Comparison of ENCODE assay signal across 8 cellular contexts in the genomic region with DNA sequence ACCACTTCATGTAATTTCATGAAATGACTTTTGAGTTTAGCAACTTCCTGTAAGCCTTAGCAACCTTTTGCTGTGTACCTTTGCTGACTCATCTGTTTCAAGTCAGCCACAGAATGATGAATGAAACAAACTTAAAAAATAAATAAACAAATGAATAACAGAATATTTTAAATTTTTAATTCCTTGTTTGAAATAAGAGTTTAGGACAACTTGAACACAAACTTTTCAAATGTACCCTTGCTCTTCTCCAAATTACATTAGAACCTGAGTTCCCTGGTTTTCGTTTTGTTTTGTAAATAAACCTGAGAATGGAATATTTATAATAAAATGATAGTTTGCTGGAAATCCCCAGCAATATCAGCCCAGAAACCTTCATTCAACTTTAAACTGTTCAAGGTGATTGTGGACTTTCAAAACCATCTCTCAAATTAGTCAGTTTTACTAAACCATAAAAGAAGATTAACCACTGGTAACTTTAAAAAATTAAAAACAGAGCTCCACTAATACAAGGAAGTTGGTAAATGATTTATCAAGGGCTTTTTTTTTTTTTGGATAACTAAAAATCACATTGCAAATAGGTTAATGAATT. TPM values are rescaled to one million over a fixed set of nuclear protein-coding genes. Genes with fewer than 3 reads are reported as not detected.
DNase-seq lines count a peak whose midpoint lies in the region; ATAC-seq, FAIRE-seq and TF ChIP-seq lines count a peak whose summit lies in the region.

No MANE protein-coding gene starts in this region.

- H3K4me1 ChIP-seq in HepG2 (ENCODE audit: insufficient read depth, low read length) = no peaks in the 10 kb centered on the region

- no peaks in the 10 kb centered on the region for H3K27me3 ChIP-seq in HepG2 (ENCODE audit: control insufficient read depth in 1 of 2, insufficient read depth in 2 of 2, low read length in 2 of 2)

- TF ChIP-seq CTCF in GM10266 (IDR thresholded peaks at IDR 0.05; ENCODE audit: control insufficient read depth, insufficient read depth, low read depth, missing control alignments) (no peak), HepG2 (CRISPR knock-in tag; IDR thresholded peaks at IDR 0.05) (no peak)

- H3K4me3 ChIP-seq in HepG2 (replicated peaks in 1 of 3; ENCODE audit: insufficient read depth in 1 of 3, low read depth in 2 of 3, low read length in 3 of 3) = no peak overlapping the region

- H3K36me3 Mint-ChIP-seq in T-helper 1 cell treated with Interleukin-12 subunit alpha and Interleukin-12 subunit beta and Interleukin-4 antibody, amounts not matched to agents 30 μg/mL and 1 μg/mL, for 36 hours (ENCODE audit: low read depth) = peaks cover 23% of the 10 kb centered on the region
- H3K36me3 Mint-ChIP-seq in activated naive CD4-positive, alpha-beta T cell treated with anti-CD3 and anti-CD28 coated beads, Interleukin-2, amount 10 ng/mL, durations not matched to agents 7 days and 5 days = peaks cover 25% of the 10 kb centered on the region

- no peaks in the 10 kb centered on the region for H3K36me3 ChIP-seq in HepG2 (replicated peaks in 1 of 2; ENCODE audit: control insufficient read depth in 1 of 2, insufficient read depth in 2 of 2, low read length in 2 of 2)

- no peak overlapping the region for H3K27ac ChIP-seq in HepG2 (ENCODE audit: extremely low read length, insufficient read depth, low read length)

- in situ Hi-C loops in HepG2 (cut with HindIII; ENCODE audit: extremely low pct_ligation_motif_present, low pct_unique_long_range_greater_than_20kb) = no loop called here

- H3K9me3 Mint-ChIP-seq in T-helper 1 cell treated with Interleukin-12 subunit alpha and Interleukin-12 subunit beta and Interleukin-4 antibody, amounts not matched to agents 30 μg/mL and 1 μg/mL, for 36 hours = no peaks in the 10 kb centered on the region
- H3K9me3 Mint-ChIP-seq in activated naive CD4-positive, alpha-beta T cell treated with anti-CD3 and anti-CD28 coated beads, Interleukin-2, amount 10 ng/mL, durations not matched to agents 7 days and 5 days = no peaks in the 10 kb centered on the region

- POLR2A ChIA-PET in HepG2 (lab: Yijun Ruan, JAX) = no interaction called here

- H3K79me2 ChIP-seq in HepG2 (ENCODE audit: insufficient read depth, low read length) = no peaks in the 10 kb centered on the region

- no peak overlapping the region for H3K4me3 Mint-ChIP-seq in T-helper 1 cell treated with Interleukin-12 subunit alpha and Interleukin-12 subunit beta and Interleukin-4 antibody, amounts not matched to agents 30 μg/mL and 1 μg/mL, for 36 hours
- no peak overlapping the region for H3K4me3 Mint-ChIP-seq in activated naive CD4-positive, alpha-beta T cell treated with anti-CD3 and anti-CD28 coated beads, Interleukin-2, amount 10 ng/mL, durations not matched to agents 7 days and 5 days

- ATAC-seq in GM21423 (IDR thresholded peaks at IDR 0.05; ENCODE audit: unreplicated experiment) = peak; percentile 89
- peak; percentile 96 for ATAC-seq in HG03565 (IDR thresholded peaks at IDR 0.05; ENCODE audit: unreplicated experiment)
- no peak for ATAC-seq in HepG2

- no peaks in the 10 kb centered on the region for H3K27me3 Mint-ChIP-seq in T-helper 1 cell treated with Interleukin-12 subunit alpha and Interleukin-12 subunit beta and Interleukin-4 antibody, amounts not matched to agents 30 μg/mL and 1 μg/mL, for 36 hours (ENCODE audit: low read depth)
- no peaks in the 10 kb centered on the region for H3K27me3 Mint-ChIP-seq in activated naive CD4-positive, alpha-beta T cell treated with anti-CD3 and anti-CD28 coated beads, Interleukin-2, amount 10 ng/mL, durations not matched to agents 7 days and 5 days

- no peak for TF ChIP-seq POLR2A in HepG2 (IDR thresholded peaks at IDR 0.05; ENCODE audit: insufficient read depth in 1 of 2, low read depth in 2 of 2, low read length in 2 of 2)

- intact Hi-C loops in HepG2 (cut with micrococcal nuclease; ENCODE audit: unreplicated experiment) = no loop called here

- TF ChIP-seq RAD21 in HepG2 (CRISPR knock-in tag; IDR thresholded peaks at IDR 0.05) = no peak

- peak overlapping the region; percentile 32 for H3K27ac Mint-ChIP-seq in T-helper 1 cell treated with Interleukin-12 subunit alpha and Interleukin-12 subunit beta and Interleukin-4 antibody, amounts not matched to agents 30 μg/mL and 1 μg/mL, for 36 hours
- H3K27ac Mint-ChIP-seq in activated naive CD4-positive, alpha-beta T cell treated with anti-CD3 and anti-CD28 coated beads, Interleukin-2, amount 10 ng/mL, durations not matched to agents 7 days and 5 days = no peak overlapping the region

- CTCF ChIA-PET in HepG2 (lab: Yijun Ruan, JAX; ENCODE audit: low intra/inter-chr PET ratio, low total read pairs) = no interaction called here
- CTCF ChIA-PET in activated naive CD4-positive, alpha-beta T cell treated with anti-CD3 and anti-CD28 coated beads, Interleukin-2, amount 10 ng/mL, durations not matched to agents 7 days and 5 days (lab: Charles Lee) = interaction anchor here (0.9 to 1.3 kb wide), 3 partner anchors 11 to 335 kb away, joined by 3 to 4 read pairs (median 3); no protein-coding TSS in a partner anchor

- no peaks in the 10 kb centered on the region for H3K9me3 ChIP-seq in HepG2 (ENCODE audit: low read length)

- no peak for FAIRE-seq in HepG2 (lab: Jason Lieb, UNC)

- H3K4me1 Mint-ChIP-seq in T-helper 1 cell treated with Interleukin-12 subunit alpha and Interleukin-12 subunit beta and Interleukin-4 antibody, amounts not matched to agents 30 μg/mL and 1 μg/mL, for 36 hours (ENCODE audit: low read depth) = peaks cover 66% of the 10 kb centered on the region
- H3K4me1 Mint-ChIP-seq in activated naive CD4-positive, alpha-beta T cell treated with anti-CD3 and anti-CD28 coated beads, Interleukin-2, amount 10 ng/mL, durations not matched to agents 7 days and 5 days = peaks cover 58% of the 10 kb centered on the region

- no peak overlapping the region for H3K4me2 ChIP-seq in HepG2 (ENCODE audit: low read depth, low read length)

- 2% methylated on average over 1 of the region's 1 CpG for WGBS in HepG2 (ENCODE audit: low lambda C conversion rate)

- TF ChIP-seq EP300 in HepG2 (IDR thresholded peaks at IDR 0.05; ENCODE audit: low read depth in 2 of 2, low read length in 2 of 2) (no peak), HepG2 (CRISPR knock-in tag; IDR thresholded peaks at IDR 0.05; ENCODE audit: borderline replicate concordance) (no peak)

- no peak overlapping the region for H2AFZ ChIP-seq in HepG2 (ENCODE audit: low read length)

- peak; percentile 73 for DNase-seq in GM10266 (ENCODE audit: extremely low spot score)
- peak; percentile 10 for DNase-seq in HepG2 (ENCODE audit: low spot score)
- no peak for DNase-seq in effector CD4-positive, alpha-beta T cell
- no peak for DNase-seq in activated naive CD4-positive, alpha-beta T cell treated with anti-CD3 and anti-CD28 coated beads, Interleukin-2, amount 10 ng/mL, durations not matched to agents 7 days and 5 days
- DNase-seq in midbrain (lab: John Stamatoyannopoulos, UW) = no peak

- no peak overlapping the region for H3K9ac ChIP-seq in HepG2 (ENCODE audit: insufficient read depth, low read depth, low read length)

- BruUV-seq in HepG2 (replicated peaks; lab: Mats Ljungman, UMichigan) = no TSS peak

- H4K20me1 ChIP-seq in HepG2 (ENCODE audit: insufficient read depth, low read length) = no peaks in the 10 kb centered on the region

TF ChIP-seq in HepG2, 621 proteins besides CTCF, POLR2A, EP300 and RAD21:
- TF ChIP-seq MAFF (IDR thresholded peaks at IDR 0.05; ENCODE audit: low read depth, low read length) = peak; percentile 97
- peak; percentile 98 to 99 for TF ChIP-seq MAFK (conservative IDR thresholded peaks at IDR 0.05 in 1 of 2, IDR thresholded peaks at IDR 0.05 in 1 of 2; ENCODE audit: low read length in 2 of 2)
- peak; percentile 13; the same call in 1 of the 2 replicates for TF ChIP-seq FOSL2 (CRISPR knock-in tag; IDR thresholded peaks at IDR 0.05)
- TF ChIP-seq ZNF7 (CRISPR knock-in tag; IDR thresholded peaks at IDR 0.05) = peak; percentile 75
- no peak for TF ChIP-seq SIN3A (IDR thresholded peaks at IDR 0.05; ENCODE audit: borderline replicate concordance, low read depth, low read length)
- TF ChIP-seq ZNF138 (CRISPR knock-in tag; IDR thresholded peaks at IDR 0.05; ENCODE audit: low read depth) = no peak

RNA-seq across cellular contexts. Expression of gene MBOAT1, which starts 10.1 kb away (rescaled TPM):
- total RNA-seq in HepG2 (2016; rRNA removed; fragmentation: Illumina TruSeq; extraction: Trizol) = not detected in 2 replicates
- not detected in 2 replicates for total RNA-seq in HepG2 (2016; cell fraction: cytosol; rRNA removed; fragmentation: Illumina TruSeq; extraction: Trizol; ENCODE audit: low read depth)
- 0.06 TPM in 1 of 2 replicates, not detected in the other for total RNA-seq in HepG2 (2016; cell fraction: insoluble cytoplasmic fraction; rRNA removed; fragmentation: Illumina TruSeq; extraction: Trizol)
- total RNA-seq in HepG2 (2016; cell fraction: membrane; rRNA removed; fragmentation: Illumina TruSeq; extraction: Trizol) = not detected in 2 replicates
- total RNA-seq in HepG2 (2016; cell fraction: nucleus; rRNA removed; fragmentation: Illumina TruSeq; extraction: Trizol) = not detected in 2 replicates
- polyA plus RNA-seq in HepG2 (2011; rRNA removed) = 0.04 TPM in 1 of 2 replicates, not detected in the other
- polyA plus RNA-seq in HepG2 (2011; cell fraction: cytosol; rRNA removed) = not detected in 2 replicates
- polyA plus RNA-seq in HepG2 (2011; cell fraction: nucleus; rRNA removed) = not detected in 2 replicates
- polyA plus RNA-seq in HepG2 (2012) = not detected in 2 replicates
- polyA plus RNA-seq in HepG2 (2016; cell fraction: cytosol; fragmentation: Illumina TruSeq; extraction: Trizol; ENCODE audit: low read depth) = not detected in 2 replicates
- polyA plus RNA-seq in HepG2 (2016; cell fraction: insoluble cytoplasmic fraction; fragmentation: Illumina TruSeq; extraction: Trizol; ENCODE audit: low read depth) = not detected in 2 replicates
- not detected in 2 replicates for polyA plus RNA-seq in HepG2 (2016; cell fraction: membrane; fragmentation: Illumina TruSeq; extraction: Trizol; ENCODE audit: low read depth)
- not detected in 2 replicates for polyA plus RNA-seq in HepG2 (2016; cell fraction: nucleus; fragmentation: Illumina TruSeq; extraction: Trizol; ENCODE audit: insufficient read depth, low read depth)
- polyA minus RNA-seq in HepG2 (2011; rRNA and poly(A)+ RNA removed; ENCODE audit: low replicate concordance) = 13.9 TPM in 1 of 2 replicates, not detected in the other
- polyA minus RNA-seq in HepG2 (2011; cell fraction: cytosol; rRNA and poly(A)+ RNA removed) = not detected in 2 replicates
- not detected in 2 replicates for polyA minus RNA-seq in HepG2 (2011; cell fraction: nucleus; rRNA and poly(A)+ RNA removed)

Comparison
In these comparisons a context has a peak if more than half of its experiments do, and no peak if none do; other contexts are left out.
1. DNase-seq: peak in GM10266 (single experiment) and HepG2 (single experiment); none in effector CD4-positive, alpha-beta T cell (single experiment), activated naive CD4-positive, alpha-beta T cell treated with anti-CD3 and anti-CD28 coated beads, Interleukin-2, amount 10 ng/mL, durations not matched to agents 7 days and 5 days (single experiment) and midbrain (single experiment).